In the genomic region with DNA sequence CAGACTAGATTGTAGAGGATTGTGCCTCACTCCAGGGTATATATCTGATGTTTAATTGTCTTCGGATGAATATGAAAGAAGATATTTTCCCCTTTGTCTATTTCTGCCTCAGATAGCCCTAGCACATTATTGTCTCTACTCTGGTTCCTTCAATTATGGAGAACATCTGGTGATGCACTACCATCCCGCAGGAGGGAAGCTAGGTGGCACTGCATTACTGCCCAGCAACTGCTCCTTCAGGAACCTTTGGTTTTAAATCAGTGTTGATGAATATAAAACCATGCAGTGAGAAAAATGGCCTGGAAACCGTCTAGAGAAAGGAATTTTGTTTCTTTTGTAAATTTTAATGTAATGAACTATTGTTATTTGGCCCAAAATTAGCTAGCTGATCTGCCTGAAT, we compare ENCODE assay signal across 8 cellular contexts.
DNase-seq lines count a peak whose midpoint lies in the region; TF ChIP-seq lines count a peak whose summit lies in the region.

No MANE protein-coding gene starts in this region.

- H3K4me3 ChIP-seq in OCI-LY7 (ENCODE audit: low read depth, low read length, poor library complexity, severe bottlenecking) (no peak overlapping the region), retinal pigment epithelial cell (ENCODE audit: low read length) (no peak overlapping the region)

- CTCF ChIA-PET in OCI-LY7 (lab: Charles Lee; ENCODE audit: unreplicated experiment): no interaction called here

- TF ChIP-seq CTCF in OCI-LY7 (conservative IDR thresholded peaks at IDR 0.05; ENCODE audit: low read length) (peak; percentile 50), retinal pigment epithelial cell (conservative IDR thresholded peaks at IDR 0.05; ENCODE audit: low read depth, low read length) (peak; percentile 71)

- no peaks in the 10 kb centered on the region for H3K79me2 ChIP-seq in OCI-LY7 (ENCODE audit: insufficient read depth, low read depth, low read length)

- no peaks in the 10 kb centered on the region for H3K4me1 ChIP-seq in OCI-LY7 (ENCODE audit: insufficient read depth, low read length, poor library complexity, severe bottlenecking)

- H3K27ac ChIP-seq in OCI-LY7 (ENCODE audit: low read depth, low read length, poor library complexity, severe bottlenecking): no peak overlapping the region

- H3K36me3 ChIP-seq in OCI-LY7 (ENCODE audit: insufficient read depth, low read length): no peaks in the 10 kb centered on the region

- no peaks in the 10 kb centered on the region for H4K20me1 ChIP-seq in OCI-LY7 (ENCODE audit: insufficient read depth, low read length)

- BruUV-seq in OCI-LY7 (replicated peaks; lab: Mats Ljungman, UMichigan): no TSS peak

- intact Hi-C loops in OCI-LY7 (cut with micrococcal nuclease; ENCODE audit: unreplicated experiment): no loop called here

- no peak overlapping the region for H3K4me2 ChIP-seq in OCI-LY7 (ENCODE audit: low read length)

- DNase-seq in SIG-M5 treated with dmso at 0.1 percent for 504 hours (lab: John Stamatoyannopoulos, UW; ENCODE audit: unreplicated experiment): peak; percentile 3
- DNase-seq in SIG-M5 (lab: John Stamatoyannopoulos, UW): no peak
- DNase-seq in OCI-LY7 (ENCODE audit: low spot score): peak; percentile 2
- DNase-seq in fibroblast of peridontal ligament (ENCODE audit: extremely low read depth): peak; percentile 88
- DNase-seq in retinal pigment epithelial cell (ENCODE audit: low read depth): no peak
- no peak for DNase-seq in C1 segment of cervical spinal cord (lab: John Stamatoyannopoulos, UW)
- no peak for DNase-seq in activated T-cell treated with anti-CD3 and anti-CD28 coated beads for 4 hours
- DNase-seq in NCI-H774 (lab: John Stamatoyannopoulos, UW): no peak

- POLR2A ChIA-PET in OCI-LY7 (lab: Charles Lee): no interaction called here

- no peaks in the 10 kb centered on the region for H3K9me3 ChIP-seq in OCI-LY7 (ENCODE audit: low read length)

- H2AFZ ChIP-seq in OCI-LY7 (ENCODE audit: low read length): no peak overlapping the region

- H3K9me2 ChIP-seq in OCI-LY7 (ENCODE audit: insufficient read depth, low read length): no peaks in the 10 kb centered on the region

Comparison
In these comparisons a context has a peak if more than half of its experiments do, and no peak if none do; other contexts are left out.
1. DNase-seq: peak in SIG-M5 treated with dmso at 0.1 percent for 504 hours (single experiment), OCI-LY7 (single experiment) and fibroblast of peridontal ligament (single experiment); none in SIG-M5 (single experiment), retinal pigment epithelial cell (single experiment), C1 segment of cervical spinal cord (0 of 14), activated T-cell treated with anti-CD3 and anti-CD28 coated beads for 4 hours (single experiment) and NCI-H774 (single experiment).